ENCODE assay signal across 8 cellular contexts in genomic region chr15:78437107-78437761, GRCh38. TPM values are rescaled to one million over a fixed set of nuclear protein-coding genes. Genes with fewer than 3 reads are reported as not detected.
DNase-seq lines count a peak whose midpoint lies in the region; ATAC-seq and TF ChIP-seq lines count a peak whose summit lies in the region.

No MANE protein-coding gene starts in this region.

- DNase-seq in NOMO-1 (lab: John Stamatoyannopoulos, UW; ENCODE audit: unreplicated experiment in 2 of 2), result peak; percentile 53 to 55
- DNase-seq in NOMO-1 treated with DMSO at 0.1 percent for 48 hours (lab: John Stamatoyannopoulos, UW; ENCODE audit: unreplicated experiment), result no peak
- peak; percentile 79 for DNase-seq in KG1 (lab: John Stamatoyannopoulos, UW)
- DNase-seq in breast epithelium (ENCODE audit: low spot score in 2 of 2), result no peak
- peak; percentile 51 for DNase-seq in mesendoderm
- DNase-seq in occipital lobe (lab: John Stamatoyannopoulos, UW), result no peak

- no peak overlapping the region for H3K18ac ChIP-seq in mesendoderm (ENCODE audit: low read length)

- no peak for TF ChIP-seq CTCF in breast epithelium (IDR thresholded peaks at IDR 0.05)

- no peaks in the 10 kb centered on the region for H3K9me3 ChIP-seq in breast epithelium

- H3K27me3 ChIP-seq in breast epithelium (no peaks in the 10 kb centered on the region), mesendoderm (ENCODE audit: insufficient read depth, low read length, poor library complexity) (no peaks in the 10 kb centered on the region)

- intact Hi-C loops in breast epithelium (cut with DNase I; ENCODE audit: low total_unique reads), result no loop called here

- no peak overlapping the region for H2BK5ac ChIP-seq in mesendoderm (ENCODE audit: low read length)

- peaks cover 24% of the 10 kb centered on the region for H3K79me2 ChIP-seq in mesendoderm (ENCODE audit: control insufficient read depth, insufficient read depth, low read length)

- H3K27ac ChIP-seq in breast epithelium (peak overlapping the region; percentile 96 to 99), mesendoderm (ENCODE audit: low read depth, low read length) (peak overlapping the region; percentile 32)

- H3K56ac ChIP-seq in mesendoderm (ENCODE audit: low read length), result peak overlapping the region; percentile 92

- H3K4me3 ChIP-seq in breast epithelium, result peak overlapping the region; percentile 99 to 100 (median 100)
- H3K4me3 ChIP-seq in mesendoderm (ENCODE audit: low read length), result peak overlapping the region; percentile 83

- H3K4me2 ChIP-seq in mesendoderm (ENCODE audit: low read length), result peak overlapping the region; percentile 81

- ATAC-seq in GM18907 (IDR thresholded peaks at IDR 0.05; ENCODE audit: unreplicated experiment), result no peak
- no peak for ATAC-seq in GM19351 (IDR thresholded peaks at IDR 0.05; ENCODE audit: unreplicated experiment)

- H3K36me3 ChIP-seq in breast epithelium, result no peaks in the 10 kb centered on the region
- H3K36me3 ChIP-seq in mesendoderm (ENCODE audit: control insufficient read depth, insufficient read depth, low read length), result peaks cover 5% of the 10 kb centered on the region

- no peak overlapping the region for H2AK5ac ChIP-seq in mesendoderm (ENCODE audit: low read length)

- H2BK15ac ChIP-seq in mesendoderm (replicated peaks; ENCODE audit: low read depth), result no peak overlapping the region

- H3K23ac ChIP-seq in mesendoderm (ENCODE audit: low read length), result no peak overlapping the region

- peak overlapping the region; percentile 87 for H3K9ac ChIP-seq in mesendoderm (ENCODE audit: low read length)

- H2BK120ac ChIP-seq in mesendoderm (ENCODE audit: low read depth, low read length), result no peak overlapping the region

- WGBS in mesendoderm (ENCODE audit: extremely low coverage, insufficient coverage, low lambda C conversion rate), result no CpG with 5 or more reads among the region's 11 CpGs

- H3K79me1 ChIP-seq in mesendoderm (ENCODE audit: low read length), result peaks cover 4% of the 10 kb centered on the region

- peak overlapping the region; percentile 14 for H4K8ac ChIP-seq in mesendoderm (ENCODE audit: low read depth, low read length)

- no peak for TF ChIP-seq POLR2A in breast epithelium (IDR thresholded peaks at IDR 0.05)

- no peak overlapping the region for H4K5ac ChIP-seq in mesendoderm (ENCODE audit: low read length)

- no peak overlapping the region for H3K4ac ChIP-seq in mesendoderm (ENCODE audit: low read depth, low read length)

- peaks cover 0 to 11% of the 10 kb centered on the region in 2 donors for H3K4me1 ChIP-seq in breast epithelium
- peaks cover 3% of the 10 kb centered on the region for H3K4me1 ChIP-seq in mesendoderm (ENCODE audit: control insufficient read depth, low read depth, low read length)

RNA-seq across cellular contexts. Expression of gene IREB2, which starts 0.8 kb away (rescaled TPM):
- total RNA-seq in breast epithelium, result 10 to 100 TPM; 45.8 to 52.2 (median 49.5) TPM
- 41.6 TPM for polyA plus RNA-seq in mesendoderm (2013, experiment 1 of 2)
- polyA plus RNA-seq in mesendoderm (2013, experiment 2 of 2), result 38.0 TPM
- total RNA-seq in occipital lobe, result 76.9 TPM

Comparison
In these comparisons a context has a peak if more than half of its experiments do, and no peak if none do; other contexts are left out.
1. DNase-seq: peak in NOMO-1 (2 of 2), KG1 (single experiment) and mesendoderm (single experiment); none in NOMO-1 treated with DMSO at 0.1 percent for 48 hours (single experiment), breast epithelium (0 of 2) and occipital lobe (single experiment).